Comparison of ENCODE assay signal across 13 cellular contexts in genomic region chr13:51380269-51380668, GRCh38. TPM values are rescaled to one million over a fixed set of nuclear protein-coding genes. Genes with fewer than 3 reads are reported as not detected.
DNase-seq lines count a peak whose midpoint lies in the region; ATAC-seq, FAIRE-seq and TF ChIP-seq lines count a peak whose summit lies in the region.
"Had no signal": no experiment of that assay in that cellular context is flagged by ENCODE, and none has a peak within 500 bp of the region (broad histone marks: within the 10 kb centered on the region; RNA-seq: fewer than 3 reads in every experiment).

No MANE protein-coding gene starts in this region.

- TF ChIP-seq CTCF in keratinocyte (optimal IDR thresholded peaks at IDR 0.05 in 1 of 3, IDR thresholded peaks at IDR 0.05 in 1 of 3, conservative IDR thresholded peaks at IDR 0.05 in 1 of 3; ENCODE audit: extremely low read depth in 1 of 3, insufficient read depth in 2 of 3, low read length in 3 of 3): no peak

- peaks cover 11 to 13% of the 10 kb centered on the region in 2 experiments for H3K36me3 ChIP-seq in keratinocyte (ENCODE audit: control insufficient read depth in 2 of 2, extremely low read depth in 1 of 2, insufficient read depth in 2 of 2, low read length in 2 of 2)

- H3K9me3 ChIP-seq in keratinocyte (ENCODE audit: control insufficient read depth, low read depth, low read length): no peaks in the 10 kb centered on the region
- H3K9me3 ChIP-seq: gastrocnemius medialis, SJSA1 had no signal

- dilution Hi-C loops in keratinocyte (cut with MboI; ENCODE audit: extremely low pct_ligation_motif_present, low sequenced_read_pairs): no loop called here

- no peak overlapping the region for H2AFZ ChIP-seq in keratinocyte (ENCODE audit: control insufficient read depth, low read length)

- H3K4me2 ChIP-seq in keratinocyte (ENCODE audit: control insufficient read depth, extremely low read depth, insufficient read depth, low read depth, low read length): no peak overlapping the region

- H3K9me1 ChIP-seq in keratinocyte (ENCODE audit: control insufficient read depth, extremely low read depth, insufficient read depth, low read length): no peaks in the 10 kb centered on the region

- peak; percentile 89 for FAIRE-seq in keratinocyte (lab: Jason Lieb, UNC)
- FAIRE-seq: HepG2 had no signal

- no peaks in the 10 kb centered on the region for H4K20me1 ChIP-seq in keratinocyte (ENCODE audit: control insufficient read depth, extremely low read depth, insufficient read depth, low read length)

- no peaks in the 10 kb centered on the region for H3K27me3 ChIP-seq in keratinocyte (ENCODE audit: control insufficient read depth, extremely low read depth, insufficient read depth, low read length)
- H3K27me3 ChIP-seq: gastrocnemius medialis, SJSA1 had no signal

- peaks cover 2% of the 10 kb centered on the region for H3K79me2 ChIP-seq in keratinocyte (ENCODE audit: control insufficient read depth, insufficient read depth, low read length)

- H3K4me3 ChIP-seq in keratinocyte (ENCODE audit: control insufficient read depth in 2 of 3, extremely low read depth in 1 of 3, insufficient read depth in 2 of 3, low read depth in 1 of 3, low read length in 3 of 3): no peak overlapping the region
- H3K4me3 ChIP-seq: gastrocnemius medialis, SJSA1 had no signal

- DNase-seq in DMS53 treated with DMSO at 0.1 percent for 48 hours (lab: John Stamatoyannopoulos, UW; ENCODE audit: unreplicated experiment): peak; percentile 88
- peak; percentile 25 for DNase-seq in NCI-H1092 treated with DMSO at 0.1 percent for 48 hours (lab: John Stamatoyannopoulos, UW)
- peak; percentile 28 for DNase-seq in astrocyte of the hippocampus (ENCODE audit: low read depth, low spot score)
- no peak for DNase-seq in keratinocyte (ENCODE audit: low read depth, low spot score)
- DNase-seq in islet precursor cell: no peak
- DNase-seq in erythroblast (lab: John Stamatoyannopoulos, UW): no peak
- DNase-seq: CD4-positive, alpha-beta memory T cell; gastrocnemius medialis; left colon had no signal

- no peak overlapping the region for H3K9ac ChIP-seq in keratinocyte (ENCODE audit: control insufficient read depth, extremely low read depth, insufficient read depth, low read length)

- TF ChIP-seq POLR2A in erythroblast (IDR thresholded peaks at IDR 0.05; ENCODE audit: low read length): no peak

- no peak overlapping the region for H3K27ac ChIP-seq in keratinocyte (ENCODE audit: control insufficient read depth, insufficient read depth, low read length)
- H3K27ac ChIP-seq: gastrocnemius medialis, SJSA1 had no signal

- H3K4me1 ChIP-seq in keratinocyte (ENCODE audit: control insufficient read depth, extremely low read depth, insufficient read depth, low read length): peaks cover 6% of the 10 kb centered on the region
- H3K4me1 ChIP-seq: gastrocnemius medialis, SJSA1 had no signal

- ATAC-seq in GM21423 (IDR thresholded peaks at IDR 0.05; ENCODE audit: unreplicated experiment) (no peak), HG03175 (IDR thresholded peaks at IDR 0.05; ENCODE audit: unreplicated experiment) (no peak)
- ATAC-seq: gastrocnemius medialis, HepG2, left colon had no signal

RNA-seq across cellular contexts. Expression of gene SERPINE3, which starts 40.8 kb away (rescaled TPM):
- polyA plus RNA-seq in keratinocyte: not detected in 3 replicates
- polyA plus RNA-seq in keratinocyte (2011; ENCODE audit: low read depth): not detected
- polyA plus RNA-seq in keratinocyte (2011; cell fraction: cytosol; rRNA removed): not detected in 2 replicates
- polyA plus RNA-seq in keratinocyte (2011; cell fraction: nucleus; rRNA removed): not detected in 2 replicates
- polyA plus RNA-seq in keratinocyte (2012; ENCODE audit: low replicate concordance): not detected in 2 replicates
- polyA minus RNA-seq in keratinocyte: not detected in 3 replicates
- polyA minus RNA-seq in keratinocyte (2011; cell fraction: cytosol; rRNA and poly(A)+ RNA removed): not detected
- polyA minus RNA-seq in keratinocyte (2011; cell fraction: nucleus; rRNA and poly(A)+ RNA removed): not detected in 2 replicates
- polyA plus RNA-seq: CD4-positive, alpha-beta memory T cell; HepG2 had no signal

Comparison
In these comparisons a context has a peak if more than half of its experiments do, and no peak if none do; other contexts are left out.
1. DNase-seq: peak in DMS53 treated with DMSO at 0.1 percent for 48 hours (single experiment), NCI-H1092 treated with DMSO at 0.1 percent for 48 hours (single experiment) and astrocyte of the hippocampus (single experiment); none in keratinocyte (single experiment), islet precursor cell (single experiment) and erythroblast (0 of 2).